ENCODE assay signal across 2 cellular contexts in genomic region chrX:11460347-11460746, GRCh38.
TF ChIP-seq lines count a peak whose summit lies in the region.

No MANE protein-coding gene starts in this region.

TF ChIP-seq in A549, 52 proteins besides CTCF, POLR2A, EP300 and RAD21 (continued from another document):
- TF ChIP-seq FOSL2 (IDR thresholded peaks at IDR 0.05) (no peak), FOSL2 (CRISPR knock-in tag; IDR thresholded peaks at IDR 0.05) (no peak), ZC3H11A (IDR thresholded peaks at IDR 0.05) (no peak), FOXS1 (CRISPR knock-in tag; IDR thresholded peaks at IDR 0.05) (no peak), RFX5 (IDR thresholded peaks at IDR 0.05) (no peak), BHLHE40 (IDR thresholded peaks at IDR 0.05; ENCODE audit: low read depth, low read length) (no peak), BCL3 (IDR thresholded peaks at IDR 0.05) (no peak), ELK1 (IDR thresholded peaks at IDR 0.05; ENCODE audit: low read depth, low read length) (no peak), HDAC2 (IDR thresholded peaks at IDR 0.05) (no peak), FOSB (CRISPR knock-in tag; IDR thresholded peaks at IDR 0.05) (no peak), JUN (IDR thresholded peaks at IDR 0.05) (no peak)
TF ChIP-seq in A549: peak in this region for 0.

TF ChIP-seq in GM23338, 12 proteins besides CTCF, POLR2A, EP300 and RAD21 (continued from another document):
- TF ChIP-seq ZNF462 (CRISPR knock-in tag; IDR thresholded peaks at IDR 0.05), result no peak
- no peak for TF ChIP-seq NANOG (IDR thresholded peaks at IDR 0.05; ENCODE audit: borderline replicate concordance)
- TF ChIP-seq, protein P1, sequence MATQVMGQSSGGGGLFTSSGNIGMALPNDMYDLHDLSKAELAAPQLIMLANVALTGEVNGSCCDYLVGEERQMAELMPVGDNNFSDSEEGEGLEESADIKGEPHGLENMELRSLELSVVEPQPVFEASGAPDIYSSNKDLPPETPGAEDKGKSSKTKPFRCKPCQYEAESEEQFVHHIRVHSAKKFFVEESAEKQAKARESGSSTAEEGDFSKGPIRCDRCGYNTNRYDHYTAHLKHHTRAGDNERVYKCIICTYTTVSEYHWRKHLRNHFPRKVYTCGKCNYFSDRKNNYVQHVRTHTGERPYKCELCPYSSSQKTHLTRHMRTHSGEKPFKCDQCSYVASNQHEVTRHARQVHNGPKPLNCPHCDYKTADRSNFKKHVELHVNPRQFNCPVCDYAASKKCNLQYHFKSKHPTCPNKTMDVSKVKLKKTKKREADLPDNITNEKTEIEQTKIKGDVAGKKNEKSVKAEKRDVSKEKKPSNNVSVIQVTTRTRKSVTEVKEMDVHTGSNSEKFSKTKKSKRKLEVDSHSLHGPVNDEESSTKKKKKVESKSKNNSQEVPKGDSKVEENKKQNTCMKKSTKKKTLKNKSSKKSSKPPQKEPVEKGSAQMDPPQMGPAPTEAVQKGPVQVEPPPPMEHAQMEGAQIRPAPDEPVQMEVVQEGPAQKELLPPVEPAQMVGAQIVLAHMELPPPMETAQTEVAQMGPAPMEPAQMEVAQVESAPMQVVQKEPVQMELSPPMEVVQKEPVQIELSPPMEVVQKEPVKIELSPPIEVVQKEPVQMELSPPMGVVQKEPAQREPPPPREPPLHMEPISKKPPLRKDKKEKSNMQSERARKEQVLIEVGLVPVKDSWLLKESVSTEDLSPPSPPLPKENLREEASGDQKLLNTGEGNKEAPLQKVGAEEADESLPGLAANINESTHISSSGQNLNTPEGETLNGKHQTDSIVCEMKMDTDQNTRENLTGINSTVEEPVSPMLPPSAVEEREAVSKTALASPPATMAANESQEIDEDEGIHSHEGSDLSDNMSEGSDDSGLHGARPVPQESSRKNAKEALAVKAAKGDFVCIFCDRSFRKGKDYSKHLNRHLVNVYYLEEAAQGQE (IDR thresholded peaks at IDR 0.05; ENCODE audit: unreplicated experiment), result no peak
- no peak for TF ChIP-seq EZH2 (IDR thresholded peaks at IDR 0.05; ENCODE audit: low read depth, unreplicated experiment)
